1 cellular context compared by ENCODE assay signal in genomic region chr2:131544813-131545165, GRCh38. TPM values are rescaled to one million over a fixed set of nuclear protein-coding genes. Genes with fewer than 3 reads are reported as not detected.
"Had no signal": no experiment of that assay in that cellular context is flagged by ENCODE, and none has a peak within 500 bp of the region (broad histone marks: within the 10 kb centered on the region; RNA-seq: fewer than 3 reads in every experiment).

No MANE protein-coding gene starts in this region.

RNA-seq across cellular contexts. Expression of gene CCDC74A, which starts 17.1 kb away (rescaled TPM):
- total RNA-seq: SJCRH30 had no signal
